ENCODE assay signal across 26 cellular contexts in the genomic region with DNA sequence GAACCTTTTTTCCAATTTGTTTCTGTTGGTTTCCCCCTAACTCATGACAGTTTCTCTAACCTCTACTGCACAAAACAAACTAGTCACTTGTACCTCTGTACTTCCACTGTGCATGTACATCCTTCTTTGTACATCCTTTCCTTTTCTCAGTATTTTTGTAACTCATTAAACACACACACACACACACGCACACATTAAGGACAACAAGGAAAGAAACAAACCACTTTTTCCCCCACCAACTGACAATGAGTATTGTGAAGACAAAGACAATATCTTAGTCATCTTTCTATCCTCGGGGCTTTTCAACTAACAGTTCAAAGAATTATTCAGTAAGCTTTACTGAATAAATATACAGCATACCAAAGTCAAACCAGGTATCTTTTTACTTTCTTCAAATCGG.
A peak's percentile ranks its signal among the peaks of the same experiment; 100 is the strongest.
DNase-seq lines count a peak whose midpoint lies in the region; ATAC-seq and TF ChIP-seq lines count a peak whose summit lies in the region.
"Had no signal": no experiment of that assay in that cellular context is flagged by ENCODE, and none has a peak within 500 bp of the region (broad histone marks: within the 10 kb centered on the region; RNA-seq: fewer than 3 reads in every experiment).

No MANE protein-coding gene starts in this region.

- DNase-seq in MCF 10A (ENCODE audit: unreplicated experiment): peak; percentile 21
- DNase-seq in breast epithelium (ENCODE audit: low spot score in 2 of 2): no peak
- DNase-seq in activated CD4-positive, alpha-beta memory T cell treated with anti-CD3 and anti-CD28 coated beads, Interleukin-2, amount 10 ng/mL, durations not matched to agents 7 days and 5 days: no peak
- DNase-seq in epithelial cell of prostate (ENCODE audit: low read depth, low spot score): peak; percentile 43
- no peak for DNase-seq in GDM1 (lab: John Stamatoyannopoulos, UW)
- no peak for DNase-seq in body of pancreas
- DNase-seq in GM20000 (ENCODE audit: low spot score): no peak
- DNase-seq: ACHN; activated B cell treated with CpG ODN at 0.5 μM for 24 hours; activated CD8-positive, alpha-beta memory T cell treated with anti-CD3 and anti-CD28 coated beads for 24 hours; COR-L47; DND-41; foreskin fibroblast; H7; immature natural killer cell; left ventricle myocardium inferior; midbrain; ovary; RPMI8226; stimulated activated CD4-positive, alpha-beta T cell treated with anti-CD3 and anti-CD28 coated beads, Interleukin-4, amount 100 ng/mL, for 1 hour; stimulated activated naive B cell treated with anti-CD40 and anti-IgM and Interleukin-4, amounts not matched to agents 10 μg/mL and 1 μg/mL and 100 μg/mL, for 72 hours; testis had no signal

- ATAC-seq in body of pancreas (no peak), HG03045 (IDR thresholded peaks at IDR 0.05; ENCODE audit: unreplicated experiment) (no peak)
- ATAC-seq: stimulated activated naive B cell treated with anti-CD40 and anti-IgM and Interleukin-4, amounts not matched to agents 10 μg/mL and 1 μg/mL and 100 μg/mL, for 72 hours had no signal

- CTCF ChIA-PET in MCF 10A (lab: Yijun Ruan, JAX): no interaction called here
- CTCF ChIA-PET in activated CD4-positive, alpha-beta memory T cell treated with anti-CD3 and anti-CD28 coated beads, Interleukin-2, amount 10 ng/mL, durations not matched to agents 7 days and 5 days (lab: Charles Lee): no interaction called here

- TF ChIP-seq POLR2A in breast epithelium (IDR thresholded peaks at IDR 0.05): no peak
- TF ChIP-seq POLR2A in body of pancreas (IDR thresholded peaks at IDR 0.05): no peak

- no peak overlapping the region for H3K27ac Mint-ChIP-seq in MCF 10A (ENCODE audit: low read depth, unreplicated experiment)
- peak overlapping the region; percentile 79 for H3K27ac Mint-ChIP-seq in activated CD4-positive, alpha-beta memory T cell treated with anti-CD3 and anti-CD28 coated beads, Interleukin-2, amount 10 ng/mL, durations not matched to agents 7 days and 5 days
- H3K27ac Mint-ChIP-seq: activated B cell treated with CpG ODN at 0.5 μM for 24 hours; nephron; stimulated activated naive B cell treated with anti-CD40 and anti-IgM and Interleukin-4, amounts not matched to agents 10 μg/mL and 1 μg/mL and 100 μg/mL, for 72 hours had no signal

- H3K36me3 Mint-ChIP-seq in MCF 10A (ENCODE audit: insufficient read depth, unreplicated experiment): peaks cover 20% of the 10 kb centered on the region
- peaks cover 65% of the 10 kb centered on the region for H3K36me3 Mint-ChIP-seq in activated CD4-positive, alpha-beta memory T cell treated with anti-CD3 and anti-CD28 coated beads, Interleukin-2, amount 10 ng/mL, durations not matched to agents 7 days and 5 days (ENCODE audit: low read depth)

- 90 to 96% methylated on average over 3 of the region's 3 CpGs for WGBS in body of pancreas, 2 donors

- TF ChIP-seq CTCF in MCF 10A (IDR thresholded peaks at IDR 0.05; ENCODE audit: unreplicated experiment) (no peak), breast epithelium (IDR thresholded peaks at IDR 0.05) (no peak), body of pancreas (IDR thresholded peaks at IDR 0.05) (no peak), GM20000 (IDR thresholded peaks at IDR 0.05; ENCODE audit: extremely low read depth, missing control alignments) (no peak)

- BruUV-seq in MCF 10A (replicated peaks; lab: Mats Ljungman, UMichigan): no TSS peak

- H3K36me3 ChIP-seq in breast epithelium (no peaks in the 10 kb centered on the region), body of pancreas (replicated peaks in 1 of 2; ENCODE audit: insufficient read depth in 1 of 2, low read depth in 2 of 2) (peaks cover 0 to 1% of the 10 kb centered on the region in 2 donors)
- H3K36me3 ChIP-seq: ovary had no signal

- H3K27ac ChIP-seq in breast epithelium (no peak overlapping the region), epithelial cell of prostate (no peak overlapping the region), body of pancreas (no peak overlapping the region)
- H3K27ac ChIP-seq: left ventricle myocardium inferior, ovary, right atrium auricular region, testis, vagina had no signal

- no peaks in the 10 kb centered on the region for H3K9me3 Mint-ChIP-seq in MCF 10A (ENCODE audit: unreplicated experiment)
- peaks cover 19% of the 10 kb centered on the region for H3K9me3 Mint-ChIP-seq in activated CD4-positive, alpha-beta memory T cell treated with anti-CD3 and anti-CD28 coated beads, Interleukin-2, amount 10 ng/mL, durations not matched to agents 7 days and 5 days

- H3K4me3 Mint-ChIP-seq in MCF 10A (ENCODE audit: unreplicated experiment): no peak overlapping the region
- H3K4me3 Mint-ChIP-seq in activated CD4-positive, alpha-beta memory T cell treated with anti-CD3 and anti-CD28 coated beads, Interleukin-2, amount 10 ng/mL, durations not matched to agents 7 days and 5 days: no peak overlapping the region
- H3K4me3 Mint-ChIP-seq: activated B cell treated with CpG ODN at 0.5 μM for 24 hours; immature natural killer cell; nephron; stimulated activated naive B cell treated with anti-CD40 and anti-IgM and Interleukin-4, amounts not matched to agents 10 μg/mL and 1 μg/mL and 100 μg/mL, for 72 hours had no signal

- H3K4me1 ChIP-seq in breast epithelium (no peaks in the 10 kb centered on the region), body of pancreas (no peaks in the 10 kb centered on the region)
- H3K4me1 ChIP-seq: right atrium auricular region, testis, vagina had no signal

- intact Hi-C loops in MCF 10A (cut with micrococcal nuclease) (no loop called here), breast epithelium (cut with DNase I; ENCODE audit: low total_unique reads) (no loop called here), body of pancreas (cut with DNase I) (no loop called here)

- POLR2A ChIA-PET in MCF 10A (lab: Yijun Ruan, JAX): interaction anchor here (1.1 kb wide), 1 partner anchor 11 kb away, joined by 3 read pairs; no protein-coding TSS in a partner anchor
- POLR2A ChIA-PET in activated CD4-positive, alpha-beta memory T cell treated with anti-CD3 and anti-CD28 coated beads, Interleukin-2, amount 10 ng/mL, durations not matched to agents 7 days and 5 days (lab: Charles Lee): no interaction called here

- peaks cover 15% of the 10 kb centered on the region in 2 donors for H3K9me3 ChIP-seq in breast epithelium
- H3K9me3 ChIP-seq in body of pancreas: no peaks in the 10 kb centered on the region
- H3K9me3 ChIP-seq: testis had no signal

- H3K27me3 ChIP-seq in breast epithelium (no peaks in the 10 kb centered on the region), body of pancreas (no peaks in the 10 kb centered on the region)
- H3K27me3 ChIP-seq: ovary, right atrium auricular region, testis, vagina had no signal

- H3K27me3 Mint-ChIP-seq in MCF 10A (ENCODE audit: insufficient read depth, unreplicated experiment): no peaks in the 10 kb centered on the region
- no peaks in the 10 kb centered on the region for H3K27me3 Mint-ChIP-seq in activated CD4-positive, alpha-beta memory T cell treated with anti-CD3 and anti-CD28 coated beads, Interleukin-2, amount 10 ng/mL, durations not matched to agents 7 days and 5 days
- H3K27me3 Mint-ChIP-seq: activated B cell treated with CpG ODN at 0.5 μM for 24 hours; stimulated activated naive B cell treated with anti-CD40 and anti-IgM and Interleukin-4, amounts not matched to agents 10 μg/mL and 1 μg/mL and 100 μg/mL, for 72 hours had no signal

- H3K4me3 ChIP-seq in breast epithelium: no peak overlapping the region
- no peak overlapping the region for H3K4me3 ChIP-seq in body of pancreas
- H3K4me3 ChIP-seq: left ventricle myocardium inferior, ovary, right atrium auricular region, testis, vagina had no signal

- H3K4me1 Mint-ChIP-seq in MCF 10A (ENCODE audit: insufficient read depth, unreplicated experiment): peaks cover 8% of the 10 kb centered on the region
- H3K4me1 Mint-ChIP-seq in activated CD4-positive, alpha-beta memory T cell treated with anti-CD3 and anti-CD28 coated beads, Interleukin-2, amount 10 ng/mL, durations not matched to agents 7 days and 5 days: peaks cover 20% of the 10 kb centered on the region
- H3K4me1 Mint-ChIP-seq: activated B cell treated with CpG ODN at 0.5 μM for 24 hours, nephron had no signal

Comparison
In these comparisons a context has a peak if more than half of its experiments do, and no peak if none do; other contexts are left out.
1. DNase-seq: peak in MCF 10A (single experiment) and epithelial cell of prostate (single experiment); none in breast epithelium (0 of 2), activated CD4-positive, alpha-beta memory T cell treated with anti-CD3 and anti-CD28 coated beads, Interleukin-2, amount 10 ng/mL, durations not matched to agents 7 days and 5 days (single experiment), GDM1 (single experiment), body of pancreas (0 of 4) and GM20000 (single experiment).